In the genomic region with DNA sequence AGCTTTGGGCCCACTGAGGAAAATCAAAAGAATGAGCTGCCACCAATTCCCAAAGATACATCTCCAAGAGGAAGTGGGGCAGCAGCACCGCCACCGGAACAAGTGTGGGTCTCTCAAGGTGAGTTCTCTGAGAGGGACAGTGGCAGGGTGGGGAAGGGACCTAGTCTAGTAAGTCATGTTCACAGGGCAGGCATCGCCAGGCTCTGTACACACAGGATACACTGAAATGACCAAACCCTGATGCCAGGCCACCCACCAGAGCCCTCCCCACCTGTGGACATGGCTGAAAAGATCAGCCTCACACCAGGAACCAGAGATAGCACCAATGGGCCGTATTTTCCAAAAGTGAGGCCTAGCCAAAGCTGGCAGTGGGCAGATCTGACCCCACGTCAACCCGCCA, we compare ENCODE assay signal across 23 cellular contexts.
"Had no signal": no experiment of that assay in that cellular context is flagged by ENCODE, and none has a peak within 500 bp of the region (broad histone marks: within the 10 kb centered on the region; RNA-seq: fewer than 3 reads in every experiment).

No MANE protein-coding gene starts in this region.

- H3K27ac Mint-ChIP-seq: effector memory CD8-positive, alpha-beta T cell; immature natural killer cell; neural progenitor cell; stimulated activated naive B cell treated with anti-CD40 and anti-IgM and Interleukin-4, amounts not matched to agents 10 μg/mL and 1 μg/mL and 100 μg/mL, for 72 hours; stimulated activated naive CD8-positive, alpha-beta T cell treated with anti-CD3 and anti-CD28 coated beads, Interleukin-15, Interleukin-2, amounts not matched to agents 100 ng/mL and 50 ng/mL, for 24 hours; type B pancreatic cell had no signal

- H3K27ac ChIP-seq: coronary artery, lower lobe of right lung, neural progenitor cell, parathyroid adenoma, prostate gland, right atrium auricular region, thoracic aorta, uterus had no signal

- H3K27me3 ChIP-seq: esophagus squamous epithelium, neural progenitor cell, right atrium auricular region, uterus had no signal

- ATAC-seq: effector memory CD8-positive, alpha-beta T cell; lower lobe of right lung; naive thymus-derived CD8-positive, alpha-beta T cell; stimulated activated naive B cell treated with anti-CD40 and anti-IgM and Interleukin-4, amounts not matched to agents 10 μg/mL and 1 μg/mL and 100 μg/mL, for 72 hours had no signal

- DNase-seq: dermis blood vessel endothelial cell; effector memory CD8-positive, alpha-beta T cell; erythroblast; esophagus squamous epithelium; foreskin melanocyte; hypothalamus; immature natural killer cell; left ventricle myocardium superior; lower lobe of right lung; naive thymus-derived CD8-positive, alpha-beta T cell; stimulated activated CD4-positive, alpha-beta T cell treated with anti-CD3 and anti-CD28 coated beads, Interleukin-15, amount 100 ng/mL, for 24 hours; stimulated activated CD4-positive, alpha-beta T cell treated with anti-CD3 and anti-CD28 coated beads, Interleukin-2, amount 100 ng/mL, for 48 hours; stimulated activated naive B cell treated with anti-CD40 and anti-IgM and Interleukin-4, amounts not matched to agents 10 μg/mL and 1 μg/mL and 100 μg/mL, for 72 hours had no signal

- H3K36me3 ChIP-seq: lower lobe of right lung, neural progenitor cell, prostate gland, right atrium auricular region, uterus had no signal

- H3K4me1 Mint-ChIP-seq: immature natural killer cell; neural progenitor cell; stimulated activated naive B cell treated with anti-CD40 and anti-IgM and Interleukin-4, amounts not matched to agents 10 μg/mL and 1 μg/mL and 100 μg/mL, for 72 hours had no signal

- H3K9me3 ChIP-seq: esophagus squamous epithelium, lower lobe of right lung, prostate gland, thoracic aorta, uterus had no signal

- H3K4me1 ChIP-seq: neural progenitor cell, parathyroid adenoma, prostate gland, uterus had no signal

- H3K4me3 Mint-ChIP-seq: effector memory CD8-positive, alpha-beta T cell; immature natural killer cell; naive thymus-derived CD8-positive, alpha-beta T cell; neural progenitor cell; stimulated activated naive B cell treated with anti-CD40 and anti-IgM and Interleukin-4, amounts not matched to agents 10 μg/mL and 1 μg/mL and 100 μg/mL, for 72 hours; stimulated activated naive CD8-positive, alpha-beta T cell treated with anti-CD3 and anti-CD28 coated beads, Interleukin-15, Interleukin-2, amounts not matched to agents 100 ng/mL and 50 ng/mL, for 24 hours; type B pancreatic cell had no signal

- H3K27me3 Mint-ChIP-seq: type B pancreatic cell had no signal

- H2AFZ ChIP-seq: neural progenitor cell, parathyroid adenoma had no signal

- H3K4me3 ChIP-seq: coronary artery, esophagus squamous epithelium, lower lobe of right lung, neural progenitor cell, prostate gland, right atrium auricular region, skin epidermis, thoracic aorta, uterus had no signal

- H3K79me2 ChIP-seq: parathyroid adenoma had no signal

- H3K36me3 Mint-ChIP-seq: immature natural killer cell; neural progenitor cell; stimulated activated naive B cell treated with anti-CD40 and anti-IgM and Interleukin-4, amounts not matched to agents 10 μg/mL and 1 μg/mL and 100 μg/mL, for 72 hours had no signal

- H3K9me3 Mint-ChIP-seq: effector memory CD8-positive, alpha-beta T cell; neural progenitor cell; stimulated activated naive CD8-positive, alpha-beta T cell treated with anti-CD3 and anti-CD28 coated beads, Interleukin-15, Interleukin-2, amounts not matched to agents 100 ng/mL and 50 ng/mL, for 24 hours had no signal

- H3K4me2 ChIP-seq: neural progenitor cell had no signal

- H3K9ac ChIP-seq: neural progenitor cell, parathyroid adenoma had no signal
